In the genomic region with DNA sequence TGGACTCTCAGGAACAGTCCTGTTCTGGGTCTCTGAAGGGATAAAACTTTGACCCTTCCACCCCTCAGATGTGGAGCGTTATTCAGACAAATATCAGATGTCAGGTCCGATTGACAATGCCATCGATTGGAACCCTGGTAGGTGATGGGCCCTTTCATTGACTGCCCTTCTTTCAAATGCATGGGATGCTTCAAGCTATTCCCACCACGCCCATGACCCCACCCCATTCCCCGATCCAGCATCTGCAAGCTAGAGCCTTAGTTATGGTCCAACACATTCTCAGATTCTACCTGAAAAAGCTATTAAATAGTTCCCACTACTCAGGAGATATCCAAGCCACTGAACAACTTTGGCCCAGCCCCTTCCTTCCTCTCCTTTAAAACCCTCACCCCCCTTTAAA, we compare ENCODE assay signal across 2 cellular contexts.
TF ChIP-seq lines count a peak whose summit lies in the region.

No MANE protein-coding gene starts in this region.

TF ChIP-seq in GM12878, 131 proteins besides CTCF, POLR2A, EP300 and RAD21:
- TF ChIP-seq POLR2AphosphoS2 (IDR thresholded peaks at IDR 0.05; ENCODE audit: low read depth, low read length), result no peak
- TF ChIP-seq TAF1 (IDR thresholded peaks at IDR 0.05; ENCODE audit: borderline replicate concordance, low read depth, low read length), result no peak
- no peak for TF ChIP-seq NR2F1 (conservative IDR thresholded peaks at IDR 0.05)
- TF ChIP-seq HDAC6 (IDR thresholded peaks at IDR 0.05; ENCODE audit: unreplicated experiment), result no peak
- no peak for TF ChIP-seq HCFC1 (IDR thresholded peaks at IDR 0.05; ENCODE audit: low read length)
- no peak for TF ChIP-seq ZNF24 (IDR thresholded peaks at IDR 0.05)
- TF ChIP-seq SIN3A (IDR thresholded peaks at IDR 0.05; ENCODE audit: low read depth, low read length), result no peak
- TF ChIP-seq CBX5 (IDR thresholded peaks at IDR 0.05; ENCODE audit: low read depth), result no peak
- TF ChIP-seq FOXM1 (IDR thresholded peaks at IDR 0.05; ENCODE audit: low read depth, low read length), result no peak
- no peak for TF ChIP-seq CREM (IDR thresholded peaks at IDR 0.05; ENCODE audit: low read depth)
- TF ChIP-seq, protein P1, sequence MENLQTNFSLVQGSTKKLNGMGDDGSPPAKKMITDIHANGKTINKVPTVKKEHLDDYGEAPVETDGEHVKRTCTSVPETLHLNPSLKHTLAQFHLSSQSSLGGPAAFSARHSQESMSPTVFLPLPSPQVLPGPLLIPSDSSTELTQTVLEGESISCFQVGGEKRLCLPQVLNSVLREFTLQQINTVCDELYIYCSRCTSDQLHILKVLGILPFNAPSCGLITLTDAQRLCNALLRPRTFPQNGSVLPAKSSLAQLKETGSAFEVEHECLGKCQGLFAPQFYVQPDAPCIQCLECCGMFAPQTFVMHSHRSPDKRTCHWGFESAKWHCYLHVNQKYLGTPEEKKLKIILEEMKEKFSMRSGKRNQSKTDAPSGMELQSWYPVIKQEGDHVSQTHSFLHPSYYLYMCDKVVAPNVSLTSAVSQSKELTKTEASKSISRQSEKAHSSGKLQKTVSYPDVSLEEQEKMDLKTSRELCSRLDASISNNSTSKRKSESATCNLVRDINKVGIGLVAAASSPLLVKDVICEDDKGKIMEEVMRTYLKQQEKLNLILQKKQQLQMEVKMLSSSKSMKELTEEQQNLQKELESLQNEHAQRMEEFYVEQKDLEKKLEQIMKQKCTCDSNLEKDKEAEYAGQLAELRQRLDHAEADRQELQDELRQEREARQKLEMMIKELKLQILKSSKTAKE (IDR thresholded peaks at IDR 0.05; ENCODE audit: low read depth, poor library complexity, severe bottlenecking), result no peak
- no peak for TF ChIP-seq SREBF2 (IDR thresholded peaks at IDR 0.05; ENCODE audit: low read length)
TF ChIP-seq in GM12878: peak in this region for 0.

TF ChIP-seq in neural cell, 6 proteins besides CTCF, POLR2A, EP300 and RAD21:
- TF ChIP-seq EZH2 (IDR thresholded peaks at IDR 0.05; ENCODE audit: borderline replicate concordance, insufficient read depth, low read length, poor library complexity, severe bottlenecking) (no peak), MXI1 (conservative IDR thresholded peaks at IDR 0.05; ENCODE audit: poor library complexity, severe bottlenecking) (no peak), POLR2AphosphoS5 (IDR thresholded peaks at IDR 0.05) (no peak), REST (IDR thresholded peaks at IDR 0.05; ENCODE audit: borderline replicate concordance) (no peak), SMC3 (conservative IDR thresholded peaks at IDR 0.05; ENCODE audit: poor library complexity) (no peak), TAF1 (IDR thresholded peaks at IDR 0.05; ENCODE audit: low read depth) (no peak)
